In genomic region chr3:12750223-12750622, GRCh38 we compare ENCODE assay signal across 9 cellular contexts.
DNase-seq lines count a peak whose midpoint lies in the region; ATAC-seq, FAIRE-seq and TF ChIP-seq lines count a peak whose summit lies in the region.
"Had no signal": no experiment of that assay in that cellular context is flagged by ENCODE, and none has a peak within 500 bp of the region (broad histone marks: within the 10 kb centered on the region; RNA-seq: fewer than 3 reads in every experiment).

No MANE protein-coding gene starts in this region.

- no peaks in the 10 kb centered on the region for H3K9me3 Mint-ChIP-seq in stimulated activated memory B cell treated with anti-CD40 and anti-IgM and Interleukin-4, amounts not matched to agents 10 μg/mL and 1 μg/mL and 100 μg/mL, for 72 hours
- no peaks in the 10 kb centered on the region for H3K9me3 Mint-ChIP-seq in activated naive CD4-positive, alpha-beta T cell treated with anti-CD3 and anti-CD28 coated beads, Interleukin-2, amount 10 ng/mL, durations not matched to agents 7 days and 5 days

- H3K27ac Mint-ChIP-seq in stimulated activated memory B cell treated with anti-CD40 and anti-IgM and Interleukin-4, amounts not matched to agents 10 μg/mL and 1 μg/mL and 100 μg/mL, for 72 hours: peak overlapping the region; percentile 61
- no peak overlapping the region for H3K27ac Mint-ChIP-seq in activated naive CD4-positive, alpha-beta T cell treated with anti-CD3 and anti-CD28 coated beads, Interleukin-2, amount 10 ng/mL, durations not matched to agents 7 days and 5 days

- H3K36me3 Mint-ChIP-seq in stimulated activated memory B cell treated with anti-CD40 and anti-IgM and Interleukin-4, amounts not matched to agents 10 μg/mL and 1 μg/mL and 100 μg/mL, for 72 hours: no peaks in the 10 kb centered on the region
- no peaks in the 10 kb centered on the region for H3K36me3 Mint-ChIP-seq in activated naive CD4-positive, alpha-beta T cell treated with anti-CD3 and anti-CD28 coated beads, Interleukin-2, amount 10 ng/mL, durations not matched to agents 7 days and 5 days

- peaks cover 43% of the 10 kb centered on the region for H3K4me1 Mint-ChIP-seq in stimulated activated memory B cell treated with anti-CD40 and anti-IgM and Interleukin-4, amounts not matched to agents 10 μg/mL and 1 μg/mL and 100 μg/mL, for 72 hours
- H3K4me1 Mint-ChIP-seq in activated naive CD4-positive, alpha-beta T cell treated with anti-CD3 and anti-CD28 coated beads, Interleukin-2, amount 10 ng/mL, durations not matched to agents 7 days and 5 days: no peaks in the 10 kb centered on the region

- CTCF ChIA-PET in activated naive CD4-positive, alpha-beta T cell treated with anti-CD3 and anti-CD28 coated beads, Interleukin-2, amount 10 ng/mL, durations not matched to agents 7 days and 5 days (lab: Charles Lee): no interaction called here

- peak; percentile 65 for FAIRE-seq in H54 (lab: Jason Lieb, UNC)
- FAIRE-seq: islet of Langerhans had no signal

- no peak for TF ChIP-seq POLR2A in H54 (IDR thresholded peaks at IDR 0.05; ENCODE audit: low read depth, low read length)

- no peak for ATAC-seq in stimulated activated memory B cell treated with anti-CD40 and anti-IgM and Interleukin-4, amounts not matched to agents 10 μg/mL and 1 μg/mL and 100 μg/mL, for 72 hours

- H3K4me3 Mint-ChIP-seq in stimulated activated memory B cell treated with anti-CD40 and anti-IgM and Interleukin-4, amounts not matched to agents 10 μg/mL and 1 μg/mL and 100 μg/mL, for 72 hours: no peak overlapping the region
- no peak overlapping the region for H3K4me3 Mint-ChIP-seq in activated naive CD4-positive, alpha-beta T cell treated with anti-CD3 and anti-CD28 coated beads, Interleukin-2, amount 10 ng/mL, durations not matched to agents 7 days and 5 days

- DNase-seq in H54 (ENCODE audit: insufficient read length, low spot score) (peak; percentile 47), NCI-H774 (lab: John Stamatoyannopoulos, UW) (peak; percentile 7), fibroblast of gingiva (ENCODE audit: low read depth) (peak; percentile 63), GDM1 (lab: John Stamatoyannopoulos, UW) (no peak), retina (no peak), NCI-H2227 (lab: John Stamatoyannopoulos, UW; ENCODE audit: unreplicated experiment) (no peak)
- no peak for DNase-seq in activated naive CD4-positive, alpha-beta T cell treated with anti-CD3 and anti-CD28 coated beads, Interleukin-2, amount 10 ng/mL, durations not matched to agents 7 days and 5 days

- H3K27me3 Mint-ChIP-seq in stimulated activated memory B cell treated with anti-CD40 and anti-IgM and Interleukin-4, amounts not matched to agents 10 μg/mL and 1 μg/mL and 100 μg/mL, for 72 hours: peaks cover 15% of the 10 kb centered on the region
- peaks cover 8% of the 10 kb centered on the region for H3K27me3 Mint-ChIP-seq in activated naive CD4-positive, alpha-beta T cell treated with anti-CD3 and anti-CD28 coated beads, Interleukin-2, amount 10 ng/mL, durations not matched to agents 7 days and 5 days

Comparison
In these comparisons a context has a peak if more than half of its experiments do, and no peak if none do; other contexts are left out.
1. DNase-seq: peak in H54 (single experiment), NCI-H774 (single experiment) and fibroblast of gingiva (single experiment); none in GDM1 (single experiment), retina (single experiment), NCI-H2227 (single experiment) and activated naive CD4-positive, alpha-beta T cell treated with anti-CD3 and anti-CD28 coated beads, Interleukin-2, amount 10 ng/mL, durations not matched to agents 7 days and 5 days (single experiment).